ENCODE assay signal across 5 cellular contexts in genomic region chr5:165779505-165779904, GRCh38.
"Had no signal": no experiment of that assay in that cellular context is flagged by ENCODE, and none has a peak within 500 bp of the region (broad histone marks: within the 10 kb centered on the region; RNA-seq: fewer than 3 reads in every experiment).

No MANE protein-coding gene starts in this region.

- DNase-seq: IMR-90, KBM-7 had no signal

- H3K4me3 ChIP-seq: K562 had no signal

- ATAC-seq: HepG2, K562 had no signal

- H3K27ac ChIP-seq: HL-60 had no signal
